In genomic region chr15:90046289-90046688, GRCh38 we compare ENCODE assay signal across 13 cellular contexts. TPM values are rescaled to one million over a fixed set of nuclear protein-coding genes. Genes with fewer than 3 reads are reported as not detected.
DNase-seq lines count a peak whose midpoint lies in the region; ATAC-seq and TF ChIP-seq lines count a peak whose summit lies in the region.
"Had no signal": no experiment of that assay in that cellular context is flagged by ENCODE, and none has a peak within 500 bp of the region (broad histone marks: within the 10 kb centered on the region; RNA-seq: fewer than 3 reads in every experiment).

No MANE protein-coding gene starts in this region.

- no peak overlapping the region for H3K4me3 Mint-ChIP-seq in T-helper 1 cell treated with Interleukin-12 subunit alpha and Interleukin-12 subunit beta and Interleukin-4 antibody, amounts not matched to agents 30 μg/mL and 1 μg/mL, for 36 hours
- no peak overlapping the region for H3K4me3 Mint-ChIP-seq in mesothelial cell of epicardium
- H3K4me3 Mint-ChIP-seq: activated CD4-positive, alpha-beta T cell treated with anti-CD3 and anti-CD28 coated beads, Interleukin-2, amount 10 ng/mL, durations not matched to agents 7 days and 5 days; natural killer cell had no signal

- H3K4me1 ChIP-seq in body of pancreas (peaks cover 51% of the 10 kb centered on the region), transverse colon (peaks cover 19 to 35% (median 20%) of the 10 kb centered on the region in 4 donors), smooth muscle cell (ENCODE audit: low read depth) (peaks cover 15% of the 10 kb centered on the region), PC-3 (ENCODE audit: insufficient read depth, low read length) (peaks cover 13% of the 10 kb centered on the region)

- no peak overlapping the region for H2AFZ ChIP-seq in smooth muscle cell (ENCODE audit: low read depth)
- no peak overlapping the region for H2AFZ ChIP-seq in PC-3 (ENCODE audit: low read length)

- H3K9me3 Mint-ChIP-seq in T-helper 1 cell treated with Interleukin-12 subunit alpha and Interleukin-12 subunit beta and Interleukin-4 antibody, amounts not matched to agents 30 μg/mL and 1 μg/mL, for 36 hours: no peaks in the 10 kb centered on the region
- no peaks in the 10 kb centered on the region for H3K9me3 Mint-ChIP-seq in mesothelial cell of epicardium
- H3K9me3 Mint-ChIP-seq: activated CD4-positive, alpha-beta T cell treated with anti-CD3 and anti-CD28 coated beads, Interleukin-2, amount 10 ng/mL, durations not matched to agents 7 days and 5 days; natural killer cell had no signal

- in situ Hi-C loops in transverse colon (cut with MboI; ENCODE audit: low pct_ligation_motif_present in 1 of 4, low pct_unique_long_range_greater_than_20kb in 1 of 4, low sequenced_read_pairs in 3 of 4): no loop called here

- TF ChIP-seq CTCF in body of pancreas (IDR thresholded peaks at IDR 0.05) (no peak), mesothelial cell of epicardium (IDR thresholded peaks at IDR 0.05; ENCODE audit: unreplicated experiment) (no peak), transverse colon (IDR thresholded peaks at IDR 0.05) (no peak), smooth muscle cell (IDR thresholded peaks at IDR 0.05; ENCODE audit: borderline replicate concordance, insufficient read depth, poor library complexity, severe bottlenecking) (no peak), PC-3 (conservative IDR thresholded peaks at IDR 0.05; ENCODE audit: low read depth, low read length) (no peak)

- DNase-seq in T-helper 1 cell (no peak), body of pancreas (no peak), mesothelial cell of epicardium (ENCODE audit: low spot score in 2 of 2, unreplicated experiment in 2 of 2) (no peak), transverse colon (no peak), GDM1 (lab: John Stamatoyannopoulos, UW) (no peak), smooth muscle cell (lab: John Stamatoyannopoulos, UW; ENCODE audit: unreplicated experiment) (no peak), PC-3 (no peak)
- DNase-seq: activated CD4-positive, alpha-beta T cell treated with anti-CD3 and anti-CD28 coated beads, Interleukin-2, amount 10 ng/mL, durations not matched to agents 7 days and 5 days; effector memory CD4-positive, alpha-beta T cell; kidney glomerular epithelial cell; natural killer cell had no signal

- no peak overlapping the region for H3K9ac ChIP-seq in smooth muscle cell (ENCODE audit: low read depth)
- H3K9ac ChIP-seq in PC-3 (ENCODE audit: low read length): no peak overlapping the region

- H3K27me3 ChIP-seq in body of pancreas: no peaks in the 10 kb centered on the region
- no peaks in the 10 kb centered on the region for H3K27me3 ChIP-seq in transverse colon
- no peaks in the 10 kb centered on the region for H3K27me3 ChIP-seq in smooth muscle cell (ENCODE audit: low read depth)
- no peaks in the 10 kb centered on the region for H3K27me3 ChIP-seq in PC-3 (ENCODE audit: low read length)
- H3K27me3 ChIP-seq: right lobe of liver had no signal

- H3K79me2 ChIP-seq in smooth muscle cell (ENCODE audit: low read depth) (peaks cover 20% of the 10 kb centered on the region), PC-3 (ENCODE audit: low read length) (no peaks in the 10 kb centered on the region)

- H3K36me3 ChIP-seq in body of pancreas (replicated peaks in 1 of 2; ENCODE audit: insufficient read depth in 1 of 2, low read depth in 2 of 2) (no peaks in the 10 kb centered on the region), transverse colon (no peaks in the 10 kb centered on the region), smooth muscle cell (ENCODE audit: low read depth) (no peaks in the 10 kb centered on the region), PC-3 (ENCODE audit: low read depth, low read length) (no peaks in the 10 kb centered on the region)
- H3K36me3 ChIP-seq: right lobe of liver had no signal

- H3K9me2 ChIP-seq in PC-3 (replicated peaks; ENCODE audit: low read length): no peaks in the 10 kb centered on the region

- peaks cover 2% of the 10 kb centered on the region for H3K4me1 Mint-ChIP-seq in T-helper 1 cell treated with Interleukin-12 subunit alpha and Interleukin-12 subunit beta and Interleukin-4 antibody, amounts not matched to agents 30 μg/mL and 1 μg/mL, for 36 hours (ENCODE audit: low read depth)
- H3K4me1 Mint-ChIP-seq in mesothelial cell of epicardium: peaks cover 35% of the 10 kb centered on the region

- H3F3A ChIP-seq in smooth muscle cell (ENCODE audit: low read depth) (no peaks in the 10 kb centered on the region), PC-3 (ENCODE audit: low read length, unreplicated experiment) (no peaks in the 10 kb centered on the region)

- H3K9me3 ChIP-seq in body of pancreas: no peaks in the 10 kb centered on the region
- H3K9me3 ChIP-seq in transverse colon: no peaks in the 10 kb centered on the region
- H3K9me3 ChIP-seq in smooth muscle cell (replicated peaks; ENCODE audit: low read depth): no peaks in the 10 kb centered on the region
- H3K9me3 ChIP-seq in PC-3 (ENCODE audit: low read length): no peaks in the 10 kb centered on the region
- H3K9me3 ChIP-seq: right lobe of liver had no signal

- peaks cover 59% of the 10 kb centered on the region for H4K20me1 ChIP-seq in smooth muscle cell (ENCODE audit: low read depth)
- no peaks in the 10 kb centered on the region for H4K20me1 ChIP-seq in PC-3 (ENCODE audit: low read length)

- CTCF ChIA-PET in PC-3 (lab: Charles Lee): no interaction called here

- intact Hi-C loops in body of pancreas (cut with DNase I) (no loop called here), transverse colon (cut with DNase I; ENCODE audit: low total_unique reads) (no loop called here), PC-3 (cut with micrococcal nuclease) (no loop called here)

- POLR2A ChIA-PET in PC-3 (lab: Charles Lee; ENCODE audit: unreplicated experiment): interaction anchor here (0.6 kb wide), 1 partner anchor 15 kb away, joined by 7 read pairs; no protein-coding TSS in a partner anchor

- WGBS in body of pancreas, 2 donors: 76 to 85% methylated on average over 6 to 7 of the region's 7 CpGs
- 70 to 82% methylated on average over 2 to 7 of the region's 7 CpGs for WGBS in transverse colon (ENCODE audit: low coverage in 1 of 2), 2 donors
- WGBS in smooth muscle cell (ENCODE audit: low lambda C conversion rate): 88% methylated on average over 7 of the region's 7 CpGs

- no peaks in the 10 kb centered on the region for H3K27me3 Mint-ChIP-seq in T-helper 1 cell treated with Interleukin-12 subunit alpha and Interleukin-12 subunit beta and Interleukin-4 antibody, amounts not matched to agents 30 μg/mL and 1 μg/mL, for 36 hours (ENCODE audit: low read depth)
- H3K27me3 Mint-ChIP-seq in mesothelial cell of epicardium (ENCODE audit: low read depth): no peaks in the 10 kb centered on the region
- H3K27me3 Mint-ChIP-seq: activated CD4-positive, alpha-beta T cell treated with anti-CD3 and anti-CD28 coated beads, Interleukin-2, amount 10 ng/mL, durations not matched to agents 7 days and 5 days had no signal

- no peak for TF ChIP-seq EP300 in transverse colon (IDR thresholded peaks at IDR 0.05; ENCODE audit: low read depth)

- TF ChIP-seq POLR2A in body of pancreas (IDR thresholded peaks at IDR 0.05) (no peak), transverse colon (IDR thresholded peaks at IDR 0.05) (no peak)

- H3K4me3 ChIP-seq in body of pancreas: no peak overlapping the region
- no peak overlapping the region for H3K4me3 ChIP-seq in transverse colon
- no peak overlapping the region for H3K4me3 ChIP-seq in smooth muscle cell
- no peak overlapping the region for H3K4me3 ChIP-seq in PC-3 (ENCODE audit: low read length)
- H3K4me3 ChIP-seq: right lobe of liver had no signal

- no TSS peak for BruUV-seq in PC-3 (replicated peaks; lab: Mats Ljungman, UMichigan)

- peaks cover 2% of the 10 kb centered on the region for H3K36me3 Mint-ChIP-seq in T-helper 1 cell treated with Interleukin-12 subunit alpha and Interleukin-12 subunit beta and Interleukin-4 antibody, amounts not matched to agents 30 μg/mL and 1 μg/mL, for 36 hours (ENCODE audit: low read depth)
- H3K36me3 Mint-ChIP-seq in mesothelial cell of epicardium: no peaks in the 10 kb centered on the region
- H3K36me3 Mint-ChIP-seq: natural killer cell had no signal

- H3K4me2 ChIP-seq in smooth muscle cell (no peak overlapping the region), PC-3 (ENCODE audit: low read length) (no peak overlapping the region)

- ATAC-seq in body of pancreas (no peak), PC-3 (no peak)
- ATAC-seq: natural killer cell, right lobe of liver had no signal

- peak overlapping the region; percentile 1 for H3K27ac Mint-ChIP-seq in T-helper 1 cell treated with Interleukin-12 subunit alpha and Interleukin-12 subunit beta and Interleukin-4 antibody, amounts not matched to agents 30 μg/mL and 1 μg/mL, for 36 hours
- H3K27ac Mint-ChIP-seq in mesothelial cell of epicardium: peak overlapping the region; percentile 61

- peak overlapping the region; percentile 57 to 86 (median 74) for H3K27ac ChIP-seq in body of pancreas
- H3K27ac ChIP-seq in transverse colon: peak overlapping the region; percentile 78 to 83 (median 78)
- H3K27ac ChIP-seq in smooth muscle cell (ENCODE audit: low read depth): no peak overlapping the region
- no peak overlapping the region for H3K27ac ChIP-seq in PC-3 (ENCODE audit: low read length)
- H3K27ac ChIP-seq: right lobe of liver had no signal

RNA-seq across cellular contexts. Expression of gene ZNF710, which starts 45.2 kb away (rescaled TPM):
- total RNA-seq in body of pancreas: 10 to 100 TPM; 18.1 to 34.5 TPM
- 30.3 to 31.7 TPM (median 30.4 TPM) in 3 replicates for total RNA-seq in mesothelial cell of epicardium
- 10 to 100 TPM; 27.3 to 43.4 (median 35.6) TPM for total RNA-seq in transverse colon
- total RNA-seq in smooth muscle cell: 8.6 and 20.8 TPM in 2 replicates
- 10.4 and 14.8 TPM in 2 replicates for polyA plus RNA-seq in smooth muscle cell
- total RNA-seq in PC-3 (2014; rRNA removed): 12.9 and 21.2 TPM in 2 replicates

RNA-seq across cellular contexts. Expression of gene IDH2, which starts 56.0 kb away (rescaled TPM):
- total RNA-seq in body of pancreas (10 to 100 TPM; 77.5 to 78.6 TPM), mesothelial cell of epicardium (126 to 132 TPM (median 127 TPM) in 3 replicates), transverse colon (100 to 1,000 TPM in 1 of 4 donors, 10 to 100 TPM in 3; 19.1 to 101 (median 85.1) TPM), smooth muscle cell (67.9 and 82.9 TPM in 2 replicates), PC-3 (2014; rRNA removed) (80.6 and 94.1 TPM in 2 replicates)
- polyA plus RNA-seq in smooth muscle cell: 265 and 278 TPM in 2 replicates

Comparison
In these comparisons a context has a peak if more than half of its experiments do, and no peak if none do; other contexts are left out.
1. H3K27ac ChIP-seq: peak in body of pancreas (4 of 4) and transverse colon (4 of 4); none in smooth muscle cell (single experiment) and PC-3 (single experiment).